Comparison of ENCODE assay signal across 8 cellular contexts in the genomic region with DNA sequence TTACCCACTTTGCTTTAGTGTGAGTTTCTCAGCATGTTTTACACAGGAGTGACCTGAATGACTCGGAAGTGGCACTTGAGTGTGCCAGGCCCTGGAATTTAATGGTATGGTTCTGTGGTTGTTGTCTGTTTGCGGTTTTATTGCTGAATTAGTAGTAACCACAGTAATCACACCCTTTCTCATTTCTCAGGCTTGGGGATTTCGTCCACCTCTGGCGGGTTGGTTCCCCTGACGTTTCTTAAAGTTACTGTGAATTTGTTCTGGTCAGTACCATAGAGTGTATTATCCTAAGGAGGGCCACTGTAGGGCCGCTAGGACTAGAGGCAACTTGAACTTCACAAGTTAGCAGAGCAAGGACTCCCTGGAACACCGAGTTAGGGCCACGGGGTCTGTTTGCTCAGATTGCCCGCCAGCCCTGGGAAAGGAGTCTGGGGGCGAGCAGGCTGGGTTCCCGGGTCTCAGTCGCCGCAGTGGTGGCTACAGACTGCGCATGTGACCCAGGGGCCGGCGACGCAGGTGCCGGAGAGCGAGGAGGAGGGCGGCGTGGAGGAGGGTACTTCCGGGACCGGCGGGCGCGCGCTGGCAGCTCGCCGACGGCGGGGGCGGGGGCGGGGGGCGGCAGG. TPM values are rescaled to one million over a fixed set of nuclear protein-coding genes. Genes with fewer than 3 reads are reported as not detected.
A peak's percentile ranks its signal among the peaks of the same experiment; 100 is the strongest.
DNase-seq lines count a peak whose midpoint lies in the region; ATAC-seq, FAIRE-seq and TF ChIP-seq lines count a peak whose summit lies in the region.

No MANE protein-coding gene starts in this region.

- peak overlapping the region; percentile 65 to 77 for H3K4me3 ChIP-seq in kidney (ENCODE audit: low read length in 2 of 2)

- H3K4me1 Mint-ChIP-seq in stimulated activated naive CD8-positive, alpha-beta T cell treated with anti-CD3 and anti-CD28 coated beads, Interleukin-15, Interleukin-2, amounts not matched to agents 100 ng/mL and 50 ng/mL, for 24 hours (ENCODE audit: low read depth): peaks cover 33% of the 10 kb centered on the region

- peak; percentile 67 for ATAC-seq in activated CD4-positive, CD25-positive, alpha-beta regulatory T cell treated with anti-CD3 and anti-CD28 coated beads, Interleukin-2, amount 50 U/mL, for 24 hours
- ATAC-seq in GM21737 (IDR thresholded peaks at IDR 0.05; ENCODE audit: unreplicated experiment): peak; percentile 77

- H3K27ac Mint-ChIP-seq in stimulated activated naive CD8-positive, alpha-beta T cell treated with anti-CD3 and anti-CD28 coated beads, Interleukin-15, Interleukin-2, amounts not matched to agents 100 ng/mL and 50 ng/mL, for 24 hours: peak overlapping the region; percentile 93

- in situ Hi-C loops in KBM-7 (cut with MboI; ENCODE audit: low pct_unique_long_range_greater_than_20kb, low sequenced_read_pairs): no loop called here

- intact Hi-C loops in kidney (cut with DNase I): no loop called here

- H3K9me3 ChIP-seq in kidney (ENCODE audit: control insufficient read depth in 1 of 2, low read length in 2 of 2): no peaks in the 10 kb centered on the region

- H3K36me3 Mint-ChIP-seq in stimulated activated naive CD8-positive, alpha-beta T cell treated with anti-CD3 and anti-CD28 coated beads, Interleukin-15, Interleukin-2, amounts not matched to agents 100 ng/mL and 50 ng/mL, for 24 hours (ENCODE audit: low read depth): no peaks in the 10 kb centered on the region

- H3K4me3 Mint-ChIP-seq in stimulated activated naive CD8-positive, alpha-beta T cell treated with anti-CD3 and anti-CD28 coated beads, Interleukin-15, Interleukin-2, amounts not matched to agents 100 ng/mL and 50 ng/mL, for 24 hours: peak overlapping the region; percentile 94

- FAIRE-seq in kidney (lab: Jason Lieb, UNC): no peak

- DNase-seq in activated CD4-positive, CD25-positive, alpha-beta regulatory T cell (lab: John Stamatoyannopoulos, UW): no peak
- peak; percentile 52 for DNase-seq in KBM-7
- no peak for DNase-seq in kidney
- no peak for DNase-seq in NCI-H1436 treated with DMSO at 0.1 percent for 48 hours (lab: John Stamatoyannopoulos, UW)

- peak overlapping the region; percentile 71 to 72 for H3K9ac ChIP-seq in kidney (ENCODE audit: low read length in 2 of 2)

- no peaks in the 10 kb centered on the region for H3K36me3 ChIP-seq in kidney (ENCODE audit: control insufficient read depth in 1 of 2, insufficient read depth in 2 of 2, low read length in 2 of 2)

- no peak for TF ChIP-seq CTCF in kidney (IDR thresholded peaks at IDR 0.05; ENCODE audit: borderline replicate concordance, extremely low read depth, insufficient read depth)

- H3K27me3 Mint-ChIP-seq in stimulated activated naive CD8-positive, alpha-beta T cell treated with anti-CD3 and anti-CD28 coated beads, Interleukin-15, Interleukin-2, amounts not matched to agents 100 ng/mL and 50 ng/mL, for 24 hours: no peaks in the 10 kb centered on the region

- H3K27ac ChIP-seq in angular gyrus (ENCODE audit: low read depth, low read length) (peak overlapping the region; percentile 91), kidney (ENCODE audit: low read depth in 2 of 2, low read length in 2 of 2) (peak overlapping the region; percentile 76 to 85)

- H3K9me3 Mint-ChIP-seq in stimulated activated naive CD8-positive, alpha-beta T cell treated with anti-CD3 and anti-CD28 coated beads, Interleukin-15, Interleukin-2, amounts not matched to agents 100 ng/mL and 50 ng/mL, for 24 hours: no peaks in the 10 kb centered on the region

- peaks cover 3 to 6% of the 10 kb centered on the region in 2 donors for H3K4me1 ChIP-seq in kidney (ENCODE audit: control insufficient read depth in 1 of 2, insufficient read depth in 1 of 2, low read depth in 1 of 2, low read length in 2 of 2)

RNA-seq across cellular contexts. Expression of a gene that starts 0.5 kb away (rescaled TPM):
- 1.7 TPM for total RNA-seq in kidney
- 1.4 TPM for polyA plus RNA-seq in kidney (ENCODE audit: insufficient read depth, low read depth, low replicate concordance)

RNA-seq across cellular contexts. Expression of a gene that starts 26.3 kb away (rescaled TPM):
- total RNA-seq in kidney: 22.9 TPM
- polyA plus RNA-seq in kidney (ENCODE audit: insufficient read depth, low read depth, low replicate concordance): 81.5 TPM
